27 cellular contexts compared by ENCODE assay signal in the genomic region with DNA sequence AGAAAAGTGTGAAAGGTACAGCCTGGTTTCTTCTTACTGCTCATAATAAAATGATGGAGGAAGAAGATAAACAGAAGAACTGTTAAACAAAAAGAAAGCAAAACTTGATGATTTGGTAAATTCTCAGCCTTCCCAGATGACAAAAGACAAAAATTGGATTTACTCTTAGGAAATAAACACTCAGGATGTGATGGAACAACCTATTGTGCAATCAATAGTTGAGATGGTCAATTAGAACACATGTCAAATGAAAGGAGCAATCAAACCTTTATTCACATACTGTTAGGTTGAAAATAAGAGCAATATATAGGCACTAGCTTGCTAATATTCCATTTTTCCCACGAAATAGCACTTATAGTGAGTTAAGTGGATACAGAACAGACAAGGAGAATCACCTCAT.
"Had no signal": no experiment of that assay in that cellular context is flagged by ENCODE, and none has a peak within 500 bp of the region (broad histone marks: within the 10 kb centered on the region; RNA-seq: fewer than 3 reads in every experiment).

No MANE protein-coding gene starts in this region.

- H3K27me3 ChIP-seq: colonic mucosa, esophagus squamous epithelium, gastrocnemius medialis, heart right ventricle, left lung had no signal

- H3K4me3 ChIP-seq: colonic mucosa, esophagus squamous epithelium, gastrocnemius medialis, heart right ventricle, left lung, lower lobe of right lung had no signal

- H3K9me3 Mint-ChIP-seq: endodermal cell; naive thymus-derived CD4-positive, alpha-beta T cell had no signal

- H3K4me1 Mint-ChIP-seq: endodermal cell; naive thymus-derived CD4-positive, alpha-beta T cell had no signal

- H3K9me3 ChIP-seq: colonic mucosa, esophagus squamous epithelium, gastrocnemius medialis, heart right ventricle, left lung, lower lobe of right lung had no signal

- H3K36me3 Mint-ChIP-seq: naive thymus-derived CD4-positive, alpha-beta T cell had no signal

- H3K4me1 ChIP-seq: colonic mucosa, esophagus squamous epithelium, gastrocnemius medialis, heart right ventricle, left lung, lower lobe of right lung had no signal

- H3K27ac Mint-ChIP-seq: dendritic cell treated with granulocyte-macrophage colony-stimulating factor and Interleukin-4, amounts not matched to agents 40 ng/mL and 50 ng/mL, for 4 days; effector memory CD8-positive, alpha-beta T cell; endodermal cell; naive thymus-derived CD4-positive, alpha-beta T cell had no signal

- H3K27ac ChIP-seq: colonic mucosa, epithelial cell of prostate, esophagus squamous epithelium, gastrocnemius medialis, heart right ventricle, left lung, lower lobe of right lung had no signal

- H3K27me3 Mint-ChIP-seq: dendritic cell treated with granulocyte-macrophage colony-stimulating factor and Interleukin-4, amounts not matched to agents 40 ng/mL and 50 ng/mL, for 4 days; effector memory CD8-positive, alpha-beta T cell; naive thymus-derived CD4-positive, alpha-beta T cell had no signal

- H3K36me3 ChIP-seq: colonic mucosa, esophagus squamous epithelium, gastrocnemius medialis, heart right ventricle, left lung, lower lobe of right lung had no signal

- H3K4me3 Mint-ChIP-seq: dendritic cell treated with granulocyte-macrophage colony-stimulating factor and Interleukin-4, amounts not matched to agents 40 ng/mL and 50 ng/mL, for 4 days; effector memory CD8-positive, alpha-beta T cell; endodermal cell; naive thymus-derived CD4-positive, alpha-beta T cell had no signal

- ATAC-seq: effector memory CD8-positive, alpha-beta T cell; esophagus mucosa; gastrocnemius medialis; heart right ventricle; left cardiac atrium; left lung; left ventricle myocardium superior; lower lobe of right lung; naive thymus-derived CD4-positive, alpha-beta T cell had no signal

- FAIRE-seq: endometrium, islet of Langerhans, keratinocyte had no signal

- DNase-seq: colonic mucosa; cortex of kidney; effector CD8-positive, alpha-beta T cell; effector memory CD8-positive, alpha-beta T cell; endodermal cell; erythroblast; esophagus squamous epithelium; foreskin fibroblast; foreskin melanocyte; gastrocnemius medialis; glutamatergic neuron; head of caudate nucleus; heart right ventricle; hippocampal formation; left cardiac atrium; left lung; left ventricle myocardium superior; lower lobe of right lung; mesenchymal stem cell; midbrain; naive thymus-derived CD4-positive, alpha-beta T cell had no signal
